32 cellular contexts compared by ENCODE assay signal in the genomic region with DNA sequence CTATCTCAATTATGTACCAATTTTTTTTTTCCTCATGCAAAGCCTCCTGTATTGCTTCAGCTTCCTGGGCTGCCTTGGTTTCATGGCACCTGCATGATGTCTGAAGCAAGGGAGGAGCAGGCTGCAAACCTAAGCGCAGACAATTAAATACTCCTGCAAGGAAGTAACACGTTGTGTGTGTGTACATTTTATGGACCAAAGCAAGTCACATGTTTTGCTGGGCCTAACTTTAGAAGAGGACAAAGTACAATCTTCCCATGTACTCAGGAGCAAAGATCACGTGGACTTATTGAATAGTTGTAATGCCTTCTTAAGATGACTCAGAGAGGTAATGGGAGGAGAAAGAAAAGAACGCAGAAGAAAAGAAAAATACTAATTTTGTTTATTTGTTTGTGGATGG.
"Had no signal": no experiment of that assay in that cellular context is flagged by ENCODE, and none has a peak within 500 bp of the region (broad histone marks: within the 10 kb centered on the region; RNA-seq: fewer than 3 reads in every experiment).

No MANE protein-coding gene starts in this region.

- ATAC-seq: activated CD4-positive, alpha-beta T cell treated with anti-CD3 and anti-CD28 coated beads for 36 hours; activated CD4-positive, CD25-positive, alpha-beta regulatory T cell treated with anti-CD3 and anti-CD28 coated beads, Interleukin-2, amount 50 U/mL, for 24 hours; activated CD8-positive, alpha-beta memory T cell treated with anti-CD3 and anti-CD28 coated beads, Interleukin-2, amount 10 ng/mL, durations not matched to agents 7 days and 5 days; Panc1; WTC11 had no signal

- H3K4me1 ChIP-seq: SJCRH30 had no signal

- H3K4me3 Mint-ChIP-seq: activated CD4-positive, alpha-beta T cell treated with anti-CD3 and anti-CD28 coated beads for 36 hours; activated CD4-positive, alpha-beta T cell treated with anti-CD3 and anti-CD28 coated beads, Interleukin-2, amount 10 ng/mL, durations not matched to agents 7 days and 5 days; activated CD8-positive, alpha-beta memory T cell treated with anti-CD3 and anti-CD28 coated beads, Interleukin-2, amount 10 ng/mL, durations not matched to agents 7 days and 5 days; activated naive CD8-positive, alpha-beta T cell treated with anti-CD3 and anti-CD28 coated beads for 36 hours; WTC11 had no signal

- H3K27ac ChIP-seq: brain microvascular endothelial cell, SJCRH30, SK-N-MC had no signal

- H3K27ac Mint-ChIP-seq: activated CD4-positive, alpha-beta T cell treated with anti-CD3 and anti-CD28 coated beads for 36 hours; activated CD4-positive, alpha-beta T cell treated with anti-CD3 and anti-CD28 coated beads, Interleukin-2, amount 10 ng/mL, durations not matched to agents 7 days and 5 days; activated CD8-positive, alpha-beta memory T cell treated with anti-CD3 and anti-CD28 coated beads, Interleukin-2, amount 10 ng/mL, durations not matched to agents 7 days and 5 days; activated naive CD8-positive, alpha-beta T cell treated with anti-CD3 and anti-CD28 coated beads for 36 hours; WTC11 had no signal

- DNase-seq: activated CD4-positive, alpha-beta T cell treated with anti-CD3 and anti-CD28 coated beads for 36 hours; activated CD4-positive, alpha-beta T cell treated with anti-CD3 and anti-CD28 coated beads, Interleukin-2, amount 10 ng/mL, durations not matched to agents 7 days and 5 days; activated CD4-positive, alpha-beta T cell treated with anti-CD3 and anti-CD28 coated beads, Interleukin-2, amount 50 U/mL, for 48 hours; activated CD8-positive, alpha-beta memory T cell treated with anti-CD3 and anti-CD28 coated beads for 24 hours; activated CD8-positive, alpha-beta memory T cell treated with anti-CD3 and anti-CD28 coated beads, Interleukin-2, amount 10 ng/mL, durations not matched to agents 7 days and 5 days; activated CD8-positive, alpha-beta memory T cell treated with anti-CD3 and anti-CD28 coated beads, Interleukin-2, amount 50 U/mL, for 48 hours; activated effector memory CD4-positive, alpha-beta T cell treated with Interleukin-2 at 50 U/mL for 16 hours; activated naive CD4-positive, alpha-beta T cell; activated naive CD4-positive, alpha-beta T cell treated with anti-CD3 and anti-CD28 coated beads, Interleukin-2, amount 50 U/mL, for 16 hours; activated naive CD8-positive, alpha-beta T cell treated with anti-CD3 and anti-CD28 coated beads for 36 hours; activated T-cell treated with anti-CD3 and anti-CD28 coated beads, Interleukin-2, amount 50 U/mL, for 48 hours; amniotic stem cell; aorta; brain microvascular endothelial cell; central memory CD4-positive, alpha-beta T cell; Karpas-422; KBM-7; MG63; NCI-H1048; NCI-H1105 treated with DMSO at 0.1 percent for 48 hours; NCI-H1436; NCI-H1694; NCI-H2029; NCI-H345; NCI-H524 treated with DMSO at 0.1 percent for 48 hours; SHP77; SJCRH30; T1000 had no signal

- H3K36me3 ChIP-seq: brain microvascular endothelial cell, MG63, SJCRH30 had no signal

- H3K36me3 Mint-ChIP-seq: activated CD8-positive, alpha-beta memory T cell treated with anti-CD3 and anti-CD28 coated beads, Interleukin-2, amount 10 ng/mL, durations not matched to agents 7 days and 5 days; activated naive CD8-positive, alpha-beta T cell treated with anti-CD3 and anti-CD28 coated beads for 36 hours; WTC11 had no signal

- H3K9me3 ChIP-seq: MG63, SJCRH30 had no signal

- H3K4me3 ChIP-seq: MG63, SJCRH30, SK-N-MC had no signal

- H3K4me1 Mint-ChIP-seq: activated CD4-positive, alpha-beta T cell treated with anti-CD3 and anti-CD28 coated beads for 36 hours; activated CD4-positive, alpha-beta T cell treated with anti-CD3 and anti-CD28 coated beads, Interleukin-2, amount 10 ng/mL, durations not matched to agents 7 days and 5 days; activated CD8-positive, alpha-beta memory T cell treated with anti-CD3 and anti-CD28 coated beads, Interleukin-2, amount 10 ng/mL, durations not matched to agents 7 days and 5 days; activated naive CD8-positive, alpha-beta T cell treated with anti-CD3 and anti-CD28 coated beads for 36 hours had no signal

- H3K9me3 Mint-ChIP-seq: activated CD4-positive, alpha-beta T cell treated with anti-CD3 and anti-CD28 coated beads, Interleukin-2, amount 10 ng/mL, durations not matched to agents 7 days and 5 days had no signal

- H3K27me3 ChIP-seq: brain microvascular endothelial cell, MG63, SJCRH30 had no signal

- H3K27me3 Mint-ChIP-seq: activated CD4-positive, alpha-beta T cell treated with anti-CD3 and anti-CD28 coated beads for 36 hours; activated CD4-positive, alpha-beta T cell treated with anti-CD3 and anti-CD28 coated beads, Interleukin-2, amount 10 ng/mL, durations not matched to agents 7 days and 5 days; activated CD8-positive, alpha-beta memory T cell treated with anti-CD3 and anti-CD28 coated beads, Interleukin-2, amount 10 ng/mL, durations not matched to agents 7 days and 5 days; activated naive CD8-positive, alpha-beta T cell treated with anti-CD3 and anti-CD28 coated beads for 36 hours had no signal
